In the genomic region with DNA sequence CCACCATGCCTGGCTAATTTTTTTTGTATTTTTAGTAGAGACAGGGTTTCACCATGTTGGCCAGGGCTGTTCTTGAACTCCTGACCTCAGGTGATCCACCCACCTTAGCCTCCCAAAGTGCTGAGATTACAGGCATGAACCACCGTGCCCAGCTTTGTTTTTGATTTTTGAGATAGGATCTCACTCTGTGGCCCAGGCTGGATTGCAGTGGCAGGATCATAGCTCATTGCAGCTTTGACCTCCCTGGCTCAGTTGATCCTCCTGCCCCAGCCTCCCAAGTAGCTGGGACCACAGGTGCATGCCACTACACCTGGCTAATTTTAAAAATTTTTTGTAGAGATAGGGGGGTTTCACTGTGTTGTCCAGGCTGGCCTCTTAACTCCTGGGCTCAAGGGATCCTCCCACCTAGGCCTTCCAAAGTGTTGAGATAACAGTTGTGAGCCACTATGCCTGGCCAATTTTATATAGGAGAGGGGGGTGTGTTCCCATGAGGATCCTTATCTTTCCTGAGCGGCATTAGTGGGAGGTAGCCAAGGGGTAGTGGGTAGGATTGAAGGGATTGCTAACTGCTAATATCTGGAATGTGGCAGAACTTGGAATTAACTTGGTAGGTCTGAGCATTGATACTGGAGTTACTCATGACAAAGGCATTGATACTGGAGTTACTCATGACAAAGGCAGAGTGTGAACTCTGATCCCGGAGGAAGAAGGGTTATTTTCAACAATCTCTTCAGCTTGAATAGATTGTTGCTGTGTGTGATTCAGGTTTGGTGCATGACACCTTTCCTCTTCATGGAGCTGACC, we compare ENCODE assay signal across 8 cellular contexts. TPM values are rescaled to one million over a fixed set of nuclear protein-coding genes. Genes with fewer than 3 reads are reported as not detected.
DNase-seq lines count a peak whose midpoint lies in the region; ATAC-seq and TF ChIP-seq lines count a peak whose summit lies in the region.

No MANE protein-coding gene starts in this region.

- CTCF ChIA-PET in MCF 10A (lab: Yijun Ruan, JAX), result interaction anchor here (0.6 to 1.5 kb wide), 6 partner anchors 9 to 422 kb away, joined by 3 to 4 read pairs (median 3); no protein-coding TSS in a partner anchor

- intact Hi-C loops in MCF 10A (cut with micrococcal nuclease), result no loop called here

- H3K27ac Mint-ChIP-seq in IgD-negative memory B cell (peak overlapping the region; percentile 93 to 98 (median 97)), MCF 10A (ENCODE audit: low read depth, unreplicated experiment) (peak overlapping the region; percentile 92), mesothelial cell of epicardium (peak overlapping the region; percentile 99)

- H3K36me3 Mint-ChIP-seq in IgD-negative memory B cell (peaks cover 6% of the 10 kb centered on the region), MCF 10A (ENCODE audit: insufficient read depth, unreplicated experiment) (peaks cover 63% of the 10 kb centered on the region), mesothelial cell of epicardium (peaks cover 34% of the 10 kb centered on the region)

- peak overlapping the region; percentile 96 for H3K4me3 ChIP-seq in AG10803 (ENCODE audit: low read length)

- H3K9me3 Mint-ChIP-seq in IgD-negative memory B cell (no peaks in the 10 kb centered on the region), MCF 10A (ENCODE audit: unreplicated experiment) (no peaks in the 10 kb centered on the region), mesothelial cell of epicardium (no peaks in the 10 kb centered on the region)

- DNase-seq in AG10803 (ENCODE audit: low read depth) (peak; percentile 51), MCF 10A (ENCODE audit: unreplicated experiment) (no peak), mesothelial cell of epicardium (ENCODE audit: low spot score in 2 of 2, unreplicated experiment in 2 of 2) (no peak), middle frontal gyrus (ENCODE audit: extremely low spot score, low spot score) (no peak), epidermal melanocyte (ENCODE audit: insufficient read length, low spot score) (no peak), amygdala (lab: John Stamatoyannopoulos, UW) (no peak)

- TF ChIP-seq CTCF in AG10803 (conservative IDR thresholded peaks at IDR 0.05; ENCODE audit: low read length) (no peak), MCF 10A (IDR thresholded peaks at IDR 0.05; ENCODE audit: unreplicated experiment) (no peak), mesothelial cell of epicardium (IDR thresholded peaks at IDR 0.05; ENCODE audit: unreplicated experiment) (no peak)

- no TSS peak for BruUV-seq in MCF 10A (replicated peaks; lab: Mats Ljungman, UMichigan)

- H3K27me3 Mint-ChIP-seq in IgD-negative memory B cell, result peaks cover 1% of the 10 kb centered on the region
- H3K27me3 Mint-ChIP-seq in MCF 10A (ENCODE audit: insufficient read depth, unreplicated experiment), result no peaks in the 10 kb centered on the region
- H3K27me3 Mint-ChIP-seq in mesothelial cell of epicardium (ENCODE audit: low read depth), result no peaks in the 10 kb centered on the region

- POLR2A ChIA-PET in MCF 10A (lab: Yijun Ruan, JAX), result interaction anchor here (0.6 to 4.2 kb wide), 20 partner anchors 8 to 310 kb away, joined by 3 to 47 read pairs (median 5); partner anchors contain the start of genes C10orf95, CUEDC2, GBF1 and LDB1

- no peak for ATAC-seq in GM19324 (IDR thresholded peaks at IDR 0.05; ENCODE audit: low FRiP score, unreplicated experiment)

- peaks cover 19 to 25% (median 21%) of the 10 kb centered on the region in 3 donors for H3K4me1 Mint-ChIP-seq in IgD-negative memory B cell
- H3K4me1 Mint-ChIP-seq in MCF 10A (ENCODE audit: insufficient read depth, unreplicated experiment), result peaks cover 14% of the 10 kb centered on the region
- peaks cover 19% of the 10 kb centered on the region for H3K4me1 Mint-ChIP-seq in mesothelial cell of epicardium

- H3K4me3 Mint-ChIP-seq in IgD-negative memory B cell (peak overlapping the region; percentile 90 to 98 (median 96)), MCF 10A (ENCODE audit: unreplicated experiment) (peak overlapping the region; percentile 75), mesothelial cell of epicardium (peak overlapping the region; percentile 98)

RNA-seq across cellular contexts. Expression of gene NOLC1, which starts 1.0 kb away (rescaled TPM):
- 56.9 TPM for polyA plus RNA-seq in IgD-negative memory B cell
- 122 and 168 TPM in 2 replicates for total RNA-seq in MCF 10A (2022)
- total RNA-seq in mesothelial cell of epicardium, result 65.5 to 75.2 TPM (median 69.9 TPM) in 3 replicates

RNA-seq across cellular contexts. Expression of gene PPRC1, which starts 18.3 kb away (rescaled TPM):
- polyA plus RNA-seq in IgD-negative memory B cell, result 14.2 TPM
- total RNA-seq in MCF 10A (2022), result 50.4 and 68.2 TPM in 2 replicates
- 62.6 to 65.0 TPM (median 64.9 TPM) in 3 replicates for total RNA-seq in mesothelial cell of epicardium

RNA-seq across cellular contexts. Expression of gene LDB1, which starts 31.0 kb away (rescaled TPM):
- polyA plus RNA-seq in IgD-negative memory B cell, result 24.8 TPM
- 28.9 and 31.7 TPM in 2 replicates for total RNA-seq in MCF 10A (2022)
- total RNA-seq in mesothelial cell of epicardium, result 178 to 185 TPM (median 183 TPM) in 3 replicates
